In the genomic region with DNA sequence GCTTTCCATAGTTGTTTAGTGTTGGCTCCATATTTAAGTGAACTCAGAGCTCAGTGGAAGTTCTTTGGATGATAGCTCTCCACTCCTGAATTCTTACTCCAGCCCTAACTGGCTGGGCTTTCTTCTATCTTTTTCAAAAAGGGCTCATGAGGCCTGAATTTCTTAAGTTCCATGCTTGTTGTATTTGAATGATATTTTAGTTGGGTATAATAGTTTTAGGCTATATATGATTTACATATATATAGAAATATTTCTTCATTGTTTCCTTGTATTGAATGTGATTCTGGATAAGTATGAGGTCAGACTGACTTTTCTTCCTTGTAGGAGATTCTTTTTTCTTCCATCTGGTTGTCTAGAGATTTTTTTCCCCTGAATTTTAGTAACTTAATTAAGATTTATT, we compare ENCODE assay signal across 1 cellular context.
TF ChIP-seq lines count a peak whose summit lies in the region.

No MANE protein-coding gene starts in this region.

TF ChIP-seq in HEK293, 187 proteins besides CTCF, POLR2A, EP300 and RAD21 (continued from another document):
- no peak for TF ChIP-seq TSHZ1 (tag by site-specific recombination; IDR thresholded peaks at IDR 0.05; ENCODE audit: borderline replicate concordance)
TF ChIP-seq in HEK293: peak in this region for 1.
